Comparison of ENCODE assay signal across 21 cellular contexts in the genomic region with DNA sequence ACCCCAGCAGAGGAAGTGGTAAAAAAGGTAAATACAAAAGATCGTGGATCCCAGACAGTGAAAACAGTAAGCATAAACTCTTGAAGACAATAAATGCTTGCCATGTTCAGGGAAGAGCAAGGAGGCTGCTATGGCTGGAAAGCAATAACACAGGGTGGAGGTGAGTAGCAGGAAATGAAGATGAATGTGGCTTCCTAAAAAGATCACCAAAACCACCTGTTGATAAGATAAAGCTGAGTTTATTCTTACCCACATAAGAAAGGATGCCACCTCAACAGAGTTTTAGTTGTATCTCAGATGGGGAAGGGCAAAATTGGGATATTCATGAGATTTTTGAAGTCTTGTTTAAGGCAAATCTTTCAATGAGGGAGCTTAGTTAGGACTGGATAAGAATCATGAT.
"Had no signal": no experiment of that assay in that cellular context is flagged by ENCODE, and none has a peak within 500 bp of the region (broad histone marks: within the 10 kb centered on the region; RNA-seq: fewer than 3 reads in every experiment).

No MANE protein-coding gene starts in this region.

- H3K36me3 ChIP-seq: ovary, right atrium auricular region, sigmoid colon, tibial nerve had no signal

- H3K27me3 ChIP-seq: ovary, right atrium auricular region, sigmoid colon, testis, tibial nerve had no signal

- H3K36me3 Mint-ChIP-seq: stimulated activated naive B cell treated with anti-CD40 and anti-IgM and Interleukin-4, amounts not matched to agents 10 μg/mL and 1 μg/mL and 100 μg/mL, for 72 hours had no signal

- H3K4me3 ChIP-seq: dorsolateral prefrontal cortex, hepatocyte, lung, ovary, right atrium auricular region, sigmoid colon, skin epidermis, testis, tibial nerve had no signal

- H3K4me1 ChIP-seq: right atrium auricular region, sigmoid colon, testis, tibial nerve had no signal

- H3K27ac ChIP-seq: dorsolateral prefrontal cortex, hepatocyte, ovary, right atrium auricular region, sigmoid colon, skin epidermis, testis, tibial nerve had no signal

- H3K27ac Mint-ChIP-seq: stimulated activated naive B cell treated with anti-CD40 and anti-IgM and Interleukin-4, amounts not matched to agents 10 μg/mL and 1 μg/mL and 100 μg/mL, for 72 hours; stimulated activated naive CD8-positive, alpha-beta T cell treated with anti-CD3 and anti-CD28 coated beads, Interleukin-15, amount 100 ng/mL, for 72 hours had no signal

- H3K4me3 Mint-ChIP-seq: stimulated activated naive B cell treated with anti-CD40 and anti-IgM and Interleukin-4, amounts not matched to agents 10 μg/mL and 1 μg/mL and 100 μg/mL, for 72 hours; stimulated activated naive CD8-positive, alpha-beta T cell treated with anti-CD3 and anti-CD28 coated beads, Interleukin-15, amount 100 ng/mL, for 72 hours had no signal

- DNase-seq: cortex of kidney; dorsolateral prefrontal cortex; effector CD8-positive, alpha-beta T cell; foreskin melanocyte; left colon; left ventricle myocardium superior; mesenchymal stem cell; midbrain; nucleus accumbens; ovary; sigmoid colon; stimulated activated CD4-positive, alpha-beta T cell treated with anti-CD3 and anti-CD28 coated beads, Interleukin-2, amount 100 ng/mL, for 24 hours; stimulated activated CD4-positive, alpha-beta T cell treated with anti-CD3 and anti-CD28 coated beads, Interleukin-4, amount 100 ng/mL, for 4 hours; stimulated activated naive B cell treated with anti-CD40 and anti-IgM and Interleukin-4, amounts not matched to agents 10 μg/mL and 1 μg/mL and 100 μg/mL, for 72 hours; stimulated activated naive CD8-positive, alpha-beta T cell treated with anti-CD3 and anti-CD28 coated beads, Interleukin-15, amount 100 ng/mL, for 72 hours; testis had no signal

- H3K4me1 Mint-ChIP-seq: stimulated activated naive B cell treated with anti-CD40 and anti-IgM and Interleukin-4, amounts not matched to agents 10 μg/mL and 1 μg/mL and 100 μg/mL, for 72 hours had no signal

- ATAC-seq: left colon; left ventricle myocardium superior; stimulated activated naive B cell treated with anti-CD40 and anti-IgM and Interleukin-4, amounts not matched to agents 10 μg/mL and 1 μg/mL and 100 μg/mL, for 72 hours; stimulated activated naive CD8-positive, alpha-beta T cell treated with anti-CD3 and anti-CD28 coated beads, Interleukin-15, amount 100 ng/mL, for 72 hours had no signal

- H3K9me3 ChIP-seq: ovary, sigmoid colon, testis had no signal
